Comparison of ENCODE assay signal across 23 cellular contexts in the genomic region with DNA sequence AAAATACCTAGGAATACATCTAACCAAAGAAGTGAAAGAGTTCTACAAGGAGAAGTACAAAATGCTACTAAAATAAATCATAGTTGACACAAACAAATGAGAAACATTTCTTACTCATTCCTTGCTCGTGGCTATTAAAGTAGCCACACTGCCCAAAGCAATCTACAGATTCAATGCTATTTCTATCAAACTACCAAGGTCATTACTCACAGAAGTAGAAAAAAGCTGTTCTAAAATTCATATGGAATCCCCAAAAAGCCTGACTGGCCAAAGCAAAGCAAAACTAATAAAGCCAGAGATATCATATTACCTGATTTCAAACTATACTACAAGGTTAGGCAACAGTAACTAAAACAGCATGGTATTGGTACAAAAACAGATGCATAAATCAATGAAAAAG.
DNase-seq lines count a peak whose midpoint lies in the region; ATAC-seq lines count a peak whose summit lies in the region.
"Had no signal": no experiment of that assay in that cellular context is flagged by ENCODE, and none has a peak within 500 bp of the region (broad histone marks: within the 10 kb centered on the region; RNA-seq: fewer than 3 reads in every experiment).

No MANE protein-coding gene starts in this region.

- DNase-seq in activated T-cell treated with anti-CD3 and anti-CD28 coated beads, Interleukin-2, amount 50 U/mL, for 24 hours, result no peak
- DNase-seq in activated T-cell treated with anti-CD3 and anti-CD28 coated beads for 4 hours (no peak), HCEC 1CT (peak; percentile 44), iris pigment epithelial cell (ENCODE audit: low read depth) (peak; percentile 50), superior temporal gyrus (ENCODE audit: extremely low spot score) (no peak)
- DNase-seq: activated CD4-positive, alpha-beta T cell treated with anti-CD3 and anti-CD28 coated beads for 4 hours; COR-L47; H9; naive thymus-derived CD4-positive, alpha-beta T cell; NCI-H1048; NCI-H1694 treated with DMSO at 0.1 percent for 48 hours; NCI-H2171 treated with DMSO at 0.1 percent for 48 hours; NCI-H526 treated with DMSO at 0.1 percent for 48 hours; occipital lobe had no signal

- no peak overlapping the region for H3K4me3 Mint-ChIP-seq in activated T-cell treated with anti-CD3 and anti-CD28 coated beads, Interleukin-2, amount 50 U/mL, for 24 hours
- peak overlapping the region; percentile 88 for H3K4me3 Mint-ChIP-seq in activated T-helper 17 cell treated with anti-CD3 and anti-CD28 coated beads, Interleukin-2, amount 50 U/mL, for 72 hours
- H3K4me3 Mint-ChIP-seq: central memory CD8-positive, alpha-beta T cell; H9; naive thymus-derived CD4-positive, alpha-beta T cell; T-helper 1 cell treated with Interleukin-12 subunit alpha and Interleukin-12 subunit beta and Interleukin-4 antibody, amounts not matched to agents 30 μg/mL and 1 μg/mL, for 36 hours had no signal

- H3K36me3 Mint-ChIP-seq in activated T-cell treated with anti-CD3 and anti-CD28 coated beads, Interleukin-2, amount 50 U/mL, for 24 hours (ENCODE audit: low read depth), result peaks cover 40% of the 10 kb centered on the region
- peaks cover 5% of the 10 kb centered on the region for H3K36me3 Mint-ChIP-seq in activated T-helper 17 cell treated with anti-CD3 and anti-CD28 coated beads, Interleukin-2, amount 50 U/mL, for 72 hours (ENCODE audit: low read depth)

- H3K9me3 Mint-ChIP-seq in activated T-cell treated with anti-CD3 and anti-CD28 coated beads, Interleukin-2, amount 50 U/mL, for 24 hours, result peaks cover 22% of the 10 kb centered on the region
- no peaks in the 10 kb centered on the region for H3K9me3 Mint-ChIP-seq in activated T-helper 17 cell treated with anti-CD3 and anti-CD28 coated beads, Interleukin-2, amount 50 U/mL, for 72 hours

- H3K27me3 Mint-ChIP-seq in activated T-cell treated with anti-CD3 and anti-CD28 coated beads, Interleukin-2, amount 50 U/mL, for 24 hours, result no peaks in the 10 kb centered on the region
- no peaks in the 10 kb centered on the region for H3K27me3 Mint-ChIP-seq in activated T-helper 17 cell treated with anti-CD3 and anti-CD28 coated beads, Interleukin-2, amount 50 U/mL, for 72 hours
- H3K27me3 Mint-ChIP-seq: central memory CD8-positive, alpha-beta T cell; naive thymus-derived CD4-positive, alpha-beta T cell had no signal

- ATAC-seq in activated T-helper 17 cell treated with anti-CD3 and anti-CD28 coated beads, Interleukin-2, amount 50 U/mL, for 72 hours (replicated peaks), result no peak
- ATAC-seq in GM18520 (IDR thresholded peaks at IDR 0.05; ENCODE audit: unreplicated experiment) (no peak), GM21717 (IDR thresholded peaks at IDR 0.05; ENCODE audit: unreplicated experiment) (no peak)
- ATAC-seq: foreskin keratinocyte; GM12878; HepG2; left lobe of liver; naive thymus-derived CD4-positive, alpha-beta T cell had no signal

- H3K4me1 Mint-ChIP-seq in activated T-cell treated with anti-CD3 and anti-CD28 coated beads, Interleukin-2, amount 50 U/mL, for 24 hours (ENCODE audit: low read depth), result peaks cover 83% of the 10 kb centered on the region
- H3K4me1 Mint-ChIP-seq in activated T-helper 17 cell treated with anti-CD3 and anti-CD28 coated beads, Interleukin-2, amount 50 U/mL, for 72 hours, result peaks cover 55% of the 10 kb centered on the region

- peak overlapping the region; percentile 75 for H3K27ac Mint-ChIP-seq in activated T-cell treated with anti-CD3 and anti-CD28 coated beads, Interleukin-2, amount 50 U/mL, for 24 hours
- H3K27ac Mint-ChIP-seq in activated T-helper 17 cell treated with anti-CD3 and anti-CD28 coated beads, Interleukin-2, amount 50 U/mL, for 72 hours, result peak overlapping the region; percentile 66
- H3K27ac Mint-ChIP-seq: H9; T-helper 1 cell treated with Interleukin-12 subunit alpha and Interleukin-12 subunit beta and Interleukin-4 antibody, amounts not matched to agents 30 μg/mL and 1 μg/mL, for 36 hours had no signal

Comparison
In these comparisons a context has a peak if more than half of its experiments do, and no peak if none do; other contexts are left out.
1. DNase-seq: peak in HCEC 1CT (single experiment) and iris pigment epithelial cell (single experiment); none in activated T-cell treated with anti-CD3 and anti-CD28 coated beads, Interleukin-2, amount 50 U/mL, for 24 hours (single experiment), activated T-cell treated with anti-CD3 and anti-CD28 coated beads for 4 hours (single experiment) and superior temporal gyrus (single experiment).